1 cellular context compared by ENCODE assay signal in the genomic region with DNA sequence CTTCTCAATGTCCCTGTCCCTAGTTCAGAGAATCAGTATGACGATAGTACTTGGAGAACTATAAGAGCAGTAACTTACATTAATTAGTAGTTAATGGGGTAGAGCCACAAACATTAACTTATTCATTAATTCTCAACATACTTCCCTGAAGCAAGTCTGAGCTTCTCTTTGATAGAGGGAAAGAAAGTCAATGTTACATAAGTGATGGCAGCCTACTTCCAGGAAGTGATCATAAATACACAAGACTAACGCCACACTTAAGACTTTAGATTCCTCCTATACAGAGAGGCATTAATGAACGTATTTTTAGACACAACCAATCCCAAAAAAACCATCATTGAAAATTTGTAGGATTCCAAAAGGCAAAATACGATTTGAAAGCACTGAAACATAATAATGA.
TF ChIP-seq lines count a peak whose summit lies in the region.

No MANE protein-coding gene starts in this region.

TF ChIP-seq in HCT116, 20 proteins besides CTCF, POLR2A, EP300 and RAD21:
- TF ChIP-seq, protein P1, sequence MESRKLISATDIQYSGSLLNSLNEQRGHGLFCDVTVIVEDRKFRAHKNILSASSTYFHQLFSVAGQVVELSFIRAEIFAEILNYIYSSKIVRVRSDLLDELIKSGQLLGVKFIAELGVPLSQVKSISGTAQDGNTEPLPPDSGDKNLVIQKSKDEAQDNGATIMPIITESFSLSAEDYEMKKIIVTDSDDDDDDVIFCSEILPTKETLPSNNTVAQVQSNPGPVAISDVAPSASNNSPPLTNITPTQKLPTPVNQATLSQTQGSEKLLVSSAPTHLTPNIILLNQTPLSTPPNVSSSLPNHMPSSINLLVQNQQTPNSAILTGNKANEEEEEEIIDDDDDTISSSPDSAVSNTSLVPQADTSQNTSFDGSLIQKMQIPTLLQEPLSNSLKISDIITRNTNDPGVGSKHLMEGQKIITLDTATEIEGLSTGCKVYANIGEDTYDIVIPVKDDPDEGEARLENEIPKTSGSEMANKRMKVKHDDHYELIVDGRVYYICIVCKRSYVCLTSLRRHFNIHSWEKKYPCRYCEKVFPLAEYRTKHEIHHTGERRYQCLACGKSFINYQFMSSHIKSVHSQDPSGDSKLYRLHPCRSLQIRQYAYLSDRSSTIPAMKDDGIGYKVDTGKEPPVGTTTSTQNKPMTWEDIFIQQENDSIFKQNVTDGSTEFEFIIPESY (IDR thresholded peaks at IDR 0.05; ENCODE audit: extremely low read depth, insufficient replicate concordance, low read length): no peak
- TF ChIP-seq EZH2phosphoT487 (IDR thresholded peaks at IDR 0.05; ENCODE audit: borderline replicate concordance) (no peak), SRF (IDR thresholded peaks at IDR 0.05; ENCODE audit: low read depth) (no peak), FOSL1 (IDR thresholded peaks at IDR 0.05; ENCODE audit: low read depth) (no peak), ZNF274 (IDR thresholded peaks at IDR 0.05; ENCODE audit: low read depth, low read length) (no peak), ZFX (IDR thresholded peaks at IDR 0.05) (no peak), ELF1 (IDR thresholded peaks at IDR 0.05; ENCODE audit: borderline replicate concordance, low read depth) (no peak), YY1 (IDR thresholded peaks at IDR 0.05; ENCODE audit: extremely low read depth, insufficient replicate concordance, low read depth, low read length) (no peak), CEBPB (IDR thresholded peaks at IDR 0.05; ENCODE audit: low read depth) (no peak), EGR1 (IDR thresholded peaks at IDR 0.05; ENCODE audit: low read depth) (no peak), CBX3 (IDR thresholded peaks at IDR 0.05; ENCODE audit: low read depth) (no peak), JUND (IDR thresholded peaks at IDR 0.05) (no peak)
- TF ChIP-seq, protein P2, sequence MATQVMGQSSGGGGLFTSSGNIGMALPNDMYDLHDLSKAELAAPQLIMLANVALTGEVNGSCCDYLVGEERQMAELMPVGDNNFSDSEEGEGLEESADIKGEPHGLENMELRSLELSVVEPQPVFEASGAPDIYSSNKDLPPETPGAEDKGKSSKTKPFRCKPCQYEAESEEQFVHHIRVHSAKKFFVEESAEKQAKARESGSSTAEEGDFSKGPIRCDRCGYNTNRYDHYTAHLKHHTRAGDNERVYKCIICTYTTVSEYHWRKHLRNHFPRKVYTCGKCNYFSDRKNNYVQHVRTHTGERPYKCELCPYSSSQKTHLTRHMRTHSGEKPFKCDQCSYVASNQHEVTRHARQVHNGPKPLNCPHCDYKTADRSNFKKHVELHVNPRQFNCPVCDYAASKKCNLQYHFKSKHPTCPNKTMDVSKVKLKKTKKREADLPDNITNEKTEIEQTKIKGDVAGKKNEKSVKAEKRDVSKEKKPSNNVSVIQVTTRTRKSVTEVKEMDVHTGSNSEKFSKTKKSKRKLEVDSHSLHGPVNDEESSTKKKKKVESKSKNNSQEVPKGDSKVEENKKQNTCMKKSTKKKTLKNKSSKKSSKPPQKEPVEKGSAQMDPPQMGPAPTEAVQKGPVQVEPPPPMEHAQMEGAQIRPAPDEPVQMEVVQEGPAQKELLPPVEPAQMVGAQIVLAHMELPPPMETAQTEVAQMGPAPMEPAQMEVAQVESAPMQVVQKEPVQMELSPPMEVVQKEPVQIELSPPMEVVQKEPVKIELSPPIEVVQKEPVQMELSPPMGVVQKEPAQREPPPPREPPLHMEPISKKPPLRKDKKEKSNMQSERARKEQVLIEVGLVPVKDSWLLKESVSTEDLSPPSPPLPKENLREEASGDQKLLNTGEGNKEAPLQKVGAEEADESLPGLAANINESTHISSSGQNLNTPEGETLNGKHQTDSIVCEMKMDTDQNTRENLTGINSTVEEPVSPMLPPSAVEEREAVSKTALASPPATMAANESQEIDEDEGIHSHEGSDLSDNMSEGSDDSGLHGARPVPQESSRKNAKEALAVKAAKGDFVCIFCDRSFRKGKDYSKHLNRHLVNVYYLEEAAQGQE (IDR thresholded peaks at IDR 0.05; ENCODE audit: low read depth): no peak
- TF ChIP-seq, protein P3, sequence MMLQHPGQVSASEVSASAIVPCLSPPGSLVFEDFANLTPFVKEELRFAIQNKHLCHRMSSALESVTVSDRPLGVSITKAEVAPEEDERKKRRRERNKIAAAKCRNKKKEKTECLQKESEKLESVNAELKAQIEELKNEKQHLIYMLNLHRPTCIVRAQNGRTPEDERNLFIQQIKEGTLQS (IDR thresholded peaks at IDR 0.05): no peak
- TF ChIP-seq, protein P4, sequence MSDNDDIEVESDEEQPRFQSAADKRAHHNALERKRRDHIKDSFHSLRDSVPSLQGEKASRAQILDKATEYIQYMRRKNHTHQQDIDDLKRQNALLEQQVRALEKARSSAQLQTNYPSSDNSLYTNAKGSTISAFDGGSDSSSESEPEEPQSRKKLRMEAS (IDR thresholded peaks at IDR 0.05): no peak
